ENCODE assay signal across 1 cellular context in genomic region chr15:32998979-32999677, GRCh38.
TF ChIP-seq lines count a peak whose summit lies in the region.

No MANE protein-coding gene starts in this region.

TF ChIP-seq in HEK293T, 16 proteins besides CTCF, POLR2A, EP300 and RAD21 (continued from another document):
- no peak for TF ChIP-seq BHLHE40 (IDR thresholded peaks at IDR 0.05; ENCODE audit: borderline replicate concordance)
- TF ChIP-seq ZNF384 (IDR thresholded peaks at IDR 0.05): no peak
- no peak for TF ChIP-seq LEF1 (IDR thresholded peaks at IDR 0.05; ENCODE audit: borderline replicate concordance)
